9 cellular contexts compared by ENCODE assay signal in genomic region chr5:176675676-176676360, GRCh38. TPM values are rescaled to one million over a fixed set of nuclear protein-coding genes. Genes with fewer than 3 reads are reported as not detected.
DNase-seq lines count a peak whose midpoint lies in the region; ATAC-seq and TF ChIP-seq lines count a peak whose summit lies in the region.
"Had no signal": no experiment of that assay in that cellular context is flagged by ENCODE, and none has a peak within 500 bp of the region (broad histone marks: within the 10 kb centered on the region; RNA-seq: fewer than 3 reads in every experiment).

No MANE protein-coding gene starts in this region.

- no peaks in the 10 kb centered on the region for H3K9me3 ChIP-seq in breast epithelium
- no peaks in the 10 kb centered on the region for H3K9me3 ChIP-seq in PC-3 (ENCODE audit: low read length)
- no peaks in the 10 kb centered on the region for H3K9me3 ChIP-seq in upper lobe of right lung
- no peaks in the 10 kb centered on the region for H3K9me3 ChIP-seq in esophagus squamous epithelium

- TF ChIP-seq POLR2A in breast epithelium (IDR thresholded peaks at IDR 0.05) (no peak), esophagus squamous epithelium (IDR thresholded peaks at IDR 0.05) (no peak)

- H3K4me2 ChIP-seq in PC-3 (ENCODE audit: low read length) = peak overlapping the region; percentile 16

- intact Hi-C loops in MCF 10A (cut with micrococcal nuclease) (no loop called here), breast epithelium (cut with DNase I; ENCODE audit: low total_unique reads) (no loop called here), PC-3 (cut with micrococcal nuclease) (no loop called here), upper lobe of right lung (cut with DNase I) (no loop called here), esophagus squamous epithelium (cut with DNase I) (no loop called here)

- 64 to 71% methylated on average over 18 to 19 of the region's 19 CpGs for WGBS in esophagus squamous epithelium, 2 donors

- no peaks in the 10 kb centered on the region for H3K4me1 Mint-ChIP-seq in MCF 10A (ENCODE audit: insufficient read depth, unreplicated experiment)

- no peak overlapping the region for H3K27ac Mint-ChIP-seq in MCF 10A (ENCODE audit: low read depth, unreplicated experiment)
- H3K27ac Mint-ChIP-seq: activated naive CD8-positive, alpha-beta T cell had no signal

- H3K9ac ChIP-seq in PC-3 (ENCODE audit: low read length) = no peak overlapping the region

- peaks cover 5% of the 10 kb centered on the region for H3K27me3 Mint-ChIP-seq in MCF 10A (ENCODE audit: insufficient read depth, unreplicated experiment)

- no peaks in the 10 kb centered on the region for H4K20me1 ChIP-seq in PC-3 (ENCODE audit: low read length)

- peak; percentile 61 for ATAC-seq in PC-3
- ATAC-seq in upper lobe of right lung = no peak

- H3K27ac ChIP-seq in breast epithelium = no peak overlapping the region
- H3K27ac ChIP-seq in PC-3 (ENCODE audit: low read length) = no peak overlapping the region
- H3K27ac ChIP-seq in upper lobe of right lung = no peak overlapping the region
- no peak overlapping the region for H3K27ac ChIP-seq in esophagus squamous epithelium

- H3F3A ChIP-seq in PC-3 (ENCODE audit: low read length, unreplicated experiment) = no peaks in the 10 kb centered on the region

- POLR2A ChIA-PET in MCF 10A (lab: Yijun Ruan, JAX) = no interaction called here
- POLR2A ChIA-PET in PC-3 (lab: Charles Lee; ENCODE audit: unreplicated experiment) = no interaction called here

- H2AFZ ChIP-seq in PC-3 (ENCODE audit: low read length) = peak overlapping the region; percentile 43

- H3K79me2 ChIP-seq in PC-3 (ENCODE audit: low read length) = no peaks in the 10 kb centered on the region

- peaks cover 0 to 43% of the 10 kb centered on the region in 2 donors for H3K27me3 ChIP-seq in breast epithelium
- no peaks in the 10 kb centered on the region for H3K27me3 ChIP-seq in PC-3 (ENCODE audit: low read length)
- H3K27me3 ChIP-seq in upper lobe of right lung = peaks cover 37% of the 10 kb centered on the region
- H3K27me3 ChIP-seq in esophagus squamous epithelium = peaks cover 0 to 76% (median 9%) of the 10 kb centered on the region in 4 donors

- H3K36me3 ChIP-seq in breast epithelium (no peaks in the 10 kb centered on the region), PC-3 (ENCODE audit: low read depth, low read length) (no peaks in the 10 kb centered on the region), upper lobe of right lung (no peaks in the 10 kb centered on the region), esophagus squamous epithelium (no peaks in the 10 kb centered on the region)

- peak; percentile 47 for TF ChIP-seq CTCF in MCF 10A (IDR thresholded peaks at IDR 0.05; ENCODE audit: unreplicated experiment)
- peak in 1 of 3 donors; percentile 25 for TF ChIP-seq CTCF in breast epithelium (IDR thresholded peaks at IDR 0.05)
- TF ChIP-seq CTCF in PC-3 (conservative IDR thresholded peaks at IDR 0.05; ENCODE audit: low read depth, low read length) = peak; percentile 64
- TF ChIP-seq CTCF in fibroblast of the aortic adventitia (IDR thresholded peaks at IDR 0.05; ENCODE audit: insufficient read depth, low read length) = peak; percentile 57
- TF ChIP-seq CTCF in upper lobe of right lung (IDR thresholded peaks at IDR 0.05) = peak; percentile 12
- TF ChIP-seq CTCF in esophagus squamous epithelium (IDR thresholded peaks at IDR 0.05) = peak in 3 of 6 experiments; percentile 5 to 60 (median 42)

- BruUV-seq in MCF 10A (replicated peaks; lab: Mats Ljungman, UMichigan) (no TSS peak), PC-3 (replicated peaks; lab: Mats Ljungman, UMichigan) (no TSS peak)

- H3K9me2 ChIP-seq in PC-3 (replicated peaks; ENCODE audit: low read length) = no peaks in the 10 kb centered on the region

- no peaks in the 10 kb centered on the region for H3K36me3 Mint-ChIP-seq in MCF 10A (ENCODE audit: insufficient read depth, unreplicated experiment)
- H3K36me3 Mint-ChIP-seq: activated naive CD8-positive, alpha-beta T cell had no signal

- DNase-seq in MCF 10A (ENCODE audit: unreplicated experiment) (peak; percentile 42), breast epithelium (ENCODE audit: low spot score in 2 of 2) (no peak), PC-3 (peak; percentile 46), fibroblast of the aortic adventitia (ENCODE audit: low read depth) (peak; percentile 13), upper lobe of right lung (no peak), anterior cingulate cortex (lab: John Stamatoyannopoulos, UW) (no peak), putamen (ENCODE audit: low spot score) (no peak), esophagus squamous epithelium (lab: John Stamatoyannopoulos, UW) (no peak)

- H3K9me3 Mint-ChIP-seq in MCF 10A (ENCODE audit: unreplicated experiment) = no peaks in the 10 kb centered on the region

- H3K4me1 ChIP-seq in breast epithelium (no peaks in the 10 kb centered on the region), PC-3 (ENCODE audit: insufficient read depth, low read length) (peaks cover 10% of the 10 kb centered on the region), upper lobe of right lung (no peaks in the 10 kb centered on the region), esophagus squamous epithelium (peaks cover 0 to 10% (median 0%) of the 10 kb centered on the region in 3 donors)

- CTCF ChIA-PET in MCF 10A (lab: Yijun Ruan, JAX) = interaction anchor here (0.6 to 6.4 kb wide), 4 partner anchors 15 to 855 kb away, joined by 3 to 49 read pairs (median 3); no protein-coding TSS in a partner anchor
- CTCF ChIA-PET in PC-3 (lab: Charles Lee) = interaction anchor here (1.9 kb wide), 1 partner anchor 15 kb away, joined by 4 read pairs; no protein-coding TSS in a partner anchor

- no peak overlapping the region for H3K4me3 Mint-ChIP-seq in MCF 10A (ENCODE audit: unreplicated experiment)
- H3K4me3 Mint-ChIP-seq: activated naive CD8-positive, alpha-beta T cell had no signal

- H3K4me3 ChIP-seq in breast epithelium (no peak overlapping the region), PC-3 (ENCODE audit: low read length) (no peak overlapping the region), fibroblast of the aortic adventitia (ENCODE audit: low read depth, low read length) (no peak overlapping the region), upper lobe of right lung (no peak overlapping the region), esophagus squamous epithelium (no peak overlapping the region)

RNA-seq across cellular contexts. Expression of gene TSPAN17, which starts 28.5 kb away (rescaled TPM):
- 36.7 and 47.5 TPM in 2 replicates for total RNA-seq in MCF 10A (2022)
- 10 to 100 TPM; 10.4 to 20.0 (median 18.3) TPM for total RNA-seq in breast epithelium
- 47.3 and 56.3 TPM in 2 replicates for total RNA-seq in PC-3 (2014; rRNA removed)
- 19.3 and 29.0 TPM in 2 replicates for total RNA-seq in fibroblast of the aortic adventitia (ENCODE audit: low replicate concordance)
- 31.8 TPM for total RNA-seq in upper lobe of right lung
- 10 to 100 TPM; 16.4 to 36.4 (median 30.6) TPM for total RNA-seq in esophagus squamous epithelium

RNA-seq across cellular contexts. Expression of gene EIF4E1B, which starts 45.3 kb away (rescaled TPM):
- not detected in 2 replicates for total RNA-seq in MCF 10A (2022)
- total RNA-seq in breast epithelium = 1 to 10 TPM in 1 of 3 donors, not detected in 2; 1.6 TPM
- total RNA-seq in PC-3 (2014; rRNA removed) = not detected in 2 replicates
- not detected in 2 replicates for total RNA-seq in fibroblast of the aortic adventitia (ENCODE audit: low replicate concordance)
- not detected for total RNA-seq in upper lobe of right lung
- not detected for total RNA-seq in esophagus squamous epithelium

RNA-seq across cellular contexts. Expression of gene SNCB, which starts 45.5 kb away (rescaled TPM):
- not detected in 2 replicates for total RNA-seq in MCF 10A (2022)
- not detected for total RNA-seq in breast epithelium
- 2.1 and 8.6 TPM in 2 replicates for total RNA-seq in PC-3 (2014; rRNA removed)
- total RNA-seq in fibroblast of the aortic adventitia (ENCODE audit: low replicate concordance) = not detected in 2 replicates
- not detected for total RNA-seq in upper lobe of right lung
- total RNA-seq in esophagus squamous epithelium = not detected

Comparison
In these comparisons a context has a peak if more than half of its experiments do, and no peak if none do; other contexts are left out.
1. DNase-seq: peak in MCF 10A (single experiment), PC-3 (single experiment) and fibroblast of the aortic adventitia (single experiment); none in breast epithelium (0 of 2), upper lobe of right lung (single experiment), anterior cingulate cortex (0 of 58), putamen (single experiment) and esophagus squamous epithelium (single experiment).